ENCODE assay signal across 18 cellular contexts in the genomic region with DNA sequence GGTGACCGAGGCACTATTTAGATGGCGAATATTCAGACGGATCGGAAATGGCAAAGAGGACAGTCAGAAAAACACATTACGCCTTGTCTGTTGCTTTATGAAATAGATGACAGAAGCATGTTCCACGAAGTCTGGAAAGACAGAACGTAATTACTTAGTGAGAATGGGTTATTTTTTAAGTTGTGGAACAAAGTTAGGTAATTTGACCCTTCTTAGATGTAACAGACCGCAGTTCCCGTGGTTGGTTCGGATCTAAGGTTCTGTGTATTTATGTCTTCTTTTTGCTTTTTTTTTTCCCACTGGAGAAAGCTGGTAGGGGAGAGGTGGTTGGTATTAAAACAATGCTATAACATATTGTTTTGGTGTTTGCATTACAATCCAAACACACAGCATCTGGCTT.
"Had no signal": no experiment of that assay in that cellular context is flagged by ENCODE, and none has a peak within 500 bp of the region (broad histone marks: within the 10 kb centered on the region; RNA-seq: fewer than 3 reads in every experiment).

No MANE protein-coding gene starts in this region.

- H3K27ac Mint-ChIP-seq: activated CD8-positive, alpha-beta T cell treated with anti-CD3 and anti-CD28 coated beads, Interleukin-2, amount 10 ng/mL, durations not matched to agents 7 days and 5 days had no signal

- H3K27me3 ChIP-seq: colonic mucosa, sigmoid colon, upper lobe of left lung had no signal

- H3K9me3 Mint-ChIP-seq: naive thymus-derived CD4-positive, alpha-beta T cell had no signal

- ATAC-seq: activated CD8-positive, alpha-beta T cell treated with anti-CD3 and anti-CD28 coated beads, Interleukin-2, amount 10 ng/mL, durations not matched to agents 7 days and 5 days; naive thymus-derived CD4-positive, alpha-beta T cell; psoas muscle had no signal

- DNase-seq: activated CD4-positive, alpha-beta T cell treated with anti-CD3 and anti-CD28 coated beads for 4 hours; activated CD8-positive, alpha-beta memory T cell treated with anti-CD3 and anti-CD28 coated beads, Interleukin-2, amount 50 U/mL, for 48 hours; activated CD8-positive, alpha-beta T cell treated with anti-CD3 and anti-CD28 coated beads, Interleukin-2, amount 10 ng/mL, durations not matched to agents 7 days and 5 days; activated naive CD4-positive, alpha-beta T cell; colonic mucosa; effector CD8-positive, alpha-beta T cell; islet precursor cell; lower lobe of right lung; naive thymus-derived CD4-positive, alpha-beta T cell; occipital lobe; stimulated activated CD4-positive, alpha-beta T cell treated with anti-CD3 and anti-CD28 coated beads, Interleukin-12 subunit alpha, Interleukin-12 subunit beta, amount 100 ng/mL, for 4 hours; stimulated activated naive CD4-positive, alpha-beta T cell; substantia nigra had no signal

- H3K9me3 ChIP-seq: colonic mucosa, lower lobe of right lung, psoas muscle, sigmoid colon, upper lobe of left lung had no signal

- H3K27ac ChIP-seq: colonic mucosa, epithelial cell of prostate, lower lobe of right lung, psoas muscle, sigmoid colon, VCaP had no signal

- H3K4me3 ChIP-seq: colonic mucosa, lower lobe of right lung, psoas muscle, sigmoid colon, upper lobe of left lung had no signal

- H3K36me3 ChIP-seq: colonic mucosa, sigmoid colon, upper lobe of left lung had no signal

- H3K4me1 ChIP-seq: colonic mucosa had no signal

- H3K4me3 Mint-ChIP-seq: activated CD8-positive, alpha-beta T cell treated with anti-CD3 and anti-CD28 coated beads, Interleukin-2, amount 10 ng/mL, durations not matched to agents 7 days and 5 days had no signal

- H3K27me3 Mint-ChIP-seq: naive thymus-derived CD4-positive, alpha-beta T cell had no signal
